9 cellular contexts compared by ENCODE assay signal in genomic region chr1:183194527-183195145, GRCh38. TPM values are rescaled to one million over a fixed set of nuclear protein-coding genes. Genes with fewer than 3 reads are reported as not detected.
DNase-seq lines count a peak whose midpoint lies in the region; ATAC-seq, FAIRE-seq and TF ChIP-seq lines count a peak whose summit lies in the region.
"Had no signal": no experiment of that assay in that cellular context is flagged by ENCODE, and none has a peak within 500 bp of the region (broad histone marks: within the 10 kb centered on the region; RNA-seq: fewer than 3 reads in every experiment).

No MANE protein-coding gene starts in this region.

- CTCF ChIA-PET in activated CD4-positive, alpha-beta T cell treated with anti-CD3 and anti-CD28 coated beads for 36 hours (lab: Charles Lee), result interaction anchor here (1.6 kb wide), 1 partner anchor 33 kb away, joined by 5 read pairs; no protein-coding TSS in a partner anchor

- H3K36me3 ChIP-seq in skeletal muscle satellite cell (ENCODE audit: insufficient read depth, low read length) (no peaks in the 10 kb centered on the region), thyroid gland (no peaks in the 10 kb centered on the region)

- peak overlapping the region; percentile 11 for H3K4me2 ChIP-seq in skeletal muscle satellite cell (ENCODE audit: low read length)

- no peak for TF ChIP-seq CTCF in thyroid gland (IDR thresholded peaks at IDR 0.05)

- H3K9me3 ChIP-seq in skeletal muscle satellite cell (replicated peaks; ENCODE audit: low read length) (no peaks in the 10 kb centered on the region), thyroid gland (no peaks in the 10 kb centered on the region)

- peak overlapping the region; percentile 4 for H3K27ac Mint-ChIP-seq in activated CD4-positive, alpha-beta T cell treated with anti-CD3 and anti-CD28 coated beads for 36 hours

- peaks cover 26% of the 10 kb centered on the region for H3K4me1 ChIP-seq in skeletal muscle satellite cell (ENCODE audit: control insufficient read depth, insufficient read depth, low read length)
- H3K4me1 ChIP-seq in thyroid gland, result no peaks in the 10 kb centered on the region

- 93 to 100% methylated on average over 1 of the region's 1 CpG for WGBS in thyroid gland, 2 donors

- no peak for TF ChIP-seq POLR2A in thyroid gland (IDR thresholded peaks at IDR 0.05)

- H3K4me3 ChIP-seq in skeletal muscle satellite cell (ENCODE audit: low read length) (no peak overlapping the region), thyroid gland (replicated peaks in 1 of 3) (no peak overlapping the region)
- H3K4me3 ChIP-seq: skin epidermis had no signal

- no peaks in the 10 kb centered on the region for H3K36me3 Mint-ChIP-seq in activated CD4-positive, alpha-beta T cell treated with anti-CD3 and anti-CD28 coated beads for 36 hours (ENCODE audit: low read depth)

- peak; percentile 42 for DNase-seq in activated CD4-positive, alpha-beta T cell treated with anti-CD3 and anti-CD28 coated beads for 36 hours
- DNase-seq in activated CD4-positive, alpha-beta T cell treated with anti-CD3 and anti-CD28 coated beads for 4 hours, result no peak
- DNase-seq in RCC 7860 (ENCODE audit: low spot score), result peak; percentile 47
- DNase-seq in thyroid gland, result no peak
- DNase-seq in AG20443 (ENCODE audit: low spot score), result no peak
- no peak for DNase-seq in NCI-H748 (lab: John Stamatoyannopoulos, UW; ENCODE audit: unreplicated experiment)

- no peak overlapping the region for H3K9ac ChIP-seq in skeletal muscle satellite cell (ENCODE audit: low read depth, low read length)

- FAIRE-seq in RCC 7860 (lab: Jason Lieb, UNC), result no peak

- no peaks in the 10 kb centered on the region for H3K9me3 Mint-ChIP-seq in activated CD4-positive, alpha-beta T cell treated with anti-CD3 and anti-CD28 coated beads for 36 hours (ENCODE audit: low read depth)

- peaks cover 12% of the 10 kb centered on the region for H3K4me1 Mint-ChIP-seq in activated CD4-positive, alpha-beta T cell treated with anti-CD3 and anti-CD28 coated beads for 36 hours

- no peak overlapping the region for H3K27ac ChIP-seq in thyroid gland

- POLR2A ChIA-PET in activated CD4-positive, alpha-beta T cell treated with anti-CD3 and anti-CD28 coated beads for 36 hours (lab: Charles Lee), result interaction anchor here (0.6 kb wide), 1 partner anchor 276 kb away, joined by 3 read pairs; no protein-coding TSS in a partner anchor

- peak; percentile 86 for ATAC-seq in activated CD4-positive, alpha-beta T cell treated with anti-CD3 and anti-CD28 coated beads for 36 hours
- peak; percentile 97 for ATAC-seq in HG02852 (IDR thresholded peaks at IDR 0.05; ENCODE audit: unreplicated experiment)

- H3K4me3 Mint-ChIP-seq in activated CD4-positive, alpha-beta T cell treated with anti-CD3 and anti-CD28 coated beads for 36 hours, result no peak overlapping the region

- H3K27me3 ChIP-seq in skeletal muscle satellite cell (ENCODE audit: control insufficient read depth, insufficient read depth, low read length) (no peaks in the 10 kb centered on the region), thyroid gland (no peaks in the 10 kb centered on the region)

- intact Hi-C loops in activated CD4-positive, alpha-beta T cell treated with anti-CD3 and anti-CD28 coated beads for 36 hours (cut with DNase I, micrococcal nuclease), result no loop called here
- intact Hi-C loops in thyroid gland (cut with DNase I), result no loop called here

- H3K27me3 Mint-ChIP-seq in activated CD4-positive, alpha-beta T cell treated with anti-CD3 and anti-CD28 coated beads for 36 hours, result peaks cover 14% of the 10 kb centered on the region

RNA-seq across cellular contexts. Expression of gene LAMC2, which starts 8.6 kb away (rescaled TPM):
- total RNA-seq in activated CD4-positive, alpha-beta T cell treated with anti-CD3 and anti-CD28 coated beads for 36 hours, result under 1 TPM; 0.21 to 0.91 TPM
- 15.9 and 20.8 TPM in 2 replicates for total RNA-seq in skeletal muscle satellite cell (2012; rRNA removed)
- total RNA-seq in thyroid gland, result 10 to 100 TPM; 24.3 to 53.4 (median 27.9) TPM

Comparison
In these comparisons a context has a peak if more than half of its experiments do, and no peak if none do; other contexts are left out.
1. DNase-seq: peak in activated CD4-positive, alpha-beta T cell treated with anti-CD3 and anti-CD28 coated beads for 36 hours (single experiment) and RCC 7860 (single experiment); none in activated CD4-positive, alpha-beta T cell treated with anti-CD3 and anti-CD28 coated beads for 4 hours (0 of 2), thyroid gland (0 of 2), AG20443 (single experiment) and NCI-H748 (single experiment).
2. RNA of gene LAMC2, which starts 8.6 kb away (total RNA-seq): 24.3 to 53.4 TPM in thyroid gland; 0.21 to 0.91 TPM in activated CD4-positive, alpha-beta T cell treated with anti-CD3 and anti-CD28 coated beads for 36 hours; every median in the first group is over 10 times any median in the second.